Comparison of ENCODE assay signal across 8 cellular contexts in the genomic region with DNA sequence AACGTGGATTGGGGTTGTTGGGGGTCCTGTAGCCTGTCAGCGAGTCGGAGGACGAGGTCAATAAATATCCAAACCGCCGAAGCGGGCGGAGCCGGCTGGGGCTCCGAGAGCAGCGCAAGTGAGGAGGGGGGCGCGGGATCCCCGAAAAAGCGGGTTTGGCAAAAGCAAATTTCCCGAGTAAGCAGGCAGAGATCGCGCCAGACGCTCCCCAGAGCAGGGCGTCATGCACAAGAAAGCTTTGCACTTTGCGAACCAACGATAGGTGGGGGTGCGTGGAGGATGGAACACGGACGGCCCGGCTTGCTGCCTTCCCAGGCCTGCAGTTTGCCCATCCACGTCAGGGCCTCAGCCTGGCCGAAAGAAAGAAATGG. TPM values are rescaled to one million over a fixed set of nuclear protein-coding genes. Genes with fewer than 3 reads are reported as not detected.
A peak's percentile ranks its signal among the peaks of the same experiment; 100 is the strongest.
DNase-seq lines count a peak whose midpoint lies in the region; ATAC-seq and TF ChIP-seq lines count a peak whose summit lies in the region.

No MANE protein-coding gene starts in this region.

- intact Hi-C loops in left cardiac atrium (cut with DNase I): loop anchor here (5.0 kb wide), 1 partner anchor 53 kb away; no protein-coding TSS in a partner anchor
- intact Hi-C loops in psoas muscle (cut with DNase I): loop anchor here (1.0 to 5.0 kb wide), 3 partner anchors 29 to 38 kb away; a partner anchor contains a TSS

- H3K4me1 ChIP-seq in psoas muscle: peaks cover 32% of the 10 kb centered on the region

- no peaks in the 10 kb centered on the region for H3K27me3 ChIP-seq in psoas muscle (ENCODE audit: insufficient read depth in 3 of 3, low read length in 2 of 3)

- WGBS in psoas muscle, 3 donors: 1% methylated on average over 27 to 28 of the region's 28 CpGs

- ATAC-seq in left cardiac atrium (peak in 1 of 2 donors; percentile 0), psoas muscle (peak in 1 of 4 donors; percentile 10), GM18858 (IDR thresholded peaks at IDR 0.05; ENCODE audit: unreplicated experiment) (no peak), HG03135 (IDR thresholded peaks at IDR 0.05; ENCODE audit: unreplicated experiment) (no peak)

- peaks cover 0 to 42% of the 10 kb centered on the region in 2 donors for H3K36me3 ChIP-seq in psoas muscle (ENCODE audit: insufficient read depth in 1 of 2, low read depth in 1 of 2)

- no peak for TF ChIP-seq CTCF in psoas muscle (IDR thresholded peaks at IDR 0.05)

- H3K9me3 ChIP-seq in psoas muscle: no peaks in the 10 kb centered on the region

- H3K4me3 ChIP-seq in psoas muscle: peak overlapping the region; percentile 87

- peak overlapping the region; percentile 95 for H3K27ac ChIP-seq in psoas muscle

- peak; percentile 62 for DNase-seq in NCI-H146 (lab: John Stamatoyannopoulos, UW)
- no peak for DNase-seq in NCI-H146 treated with DMSO at 0.1 percent for 48 hours (lab: John Stamatoyannopoulos, UW; ENCODE audit: unreplicated experiment)
- DNase-seq in MV-4-11 (lab: John Stamatoyannopoulos, UW): peak; percentile 58
- DNase-seq in activated naive CD4-positive, alpha-beta T cell treated with anti-CD3 and anti-CD28 coated beads, Interleukin-2, amount 50 U/mL, for 16 hours: peak; percentile 63
- DNase-seq in left cardiac atrium: peak; percentile 66
- peak in 1 of 2 donors; percentile 79 for DNase-seq in psoas muscle

RNA-seq across cellular contexts. Expression of a gene that starts 0.8 kb away (rescaled TPM):
- total RNA-seq in left cardiac atrium (10 to 100 TPM; 15.6 to 21.1 TPM), psoas muscle (10 to 100 TPM in 1 of 4 donors, 1 to 10 TPM in 3; 9.2 to 14.5 (median 9.4) TPM)
- polyA plus RNA-seq in psoas muscle: 1 to 10 TPM; 7.0 to 9.1 (median 8.7) TPM

RNA-seq across cellular contexts. Expression of a gene that starts 12.5 kb away (rescaled TPM):
- total RNA-seq in left cardiac atrium (100 to 1,000 TPM; 200 to 241 TPM), psoas muscle (100 to 1,000 TPM; 132 to 617 (median 337) TPM)
- polyA plus RNA-seq in psoas muscle: 10 to 100 TPM; 53.0 to 77.7 (median 77.0) TPM

RNA-seq across cellular contexts. Expression of a gene that starts 22.8 kb away (rescaled TPM):
- 10 to 100 TPM; 55.3 to 57.7 TPM for total RNA-seq in left cardiac atrium
- total RNA-seq in psoas muscle: 100 to 1,000 TPM in 1 of 4 donors, 10 to 100 TPM in 3; 50.8 to 104 (median 66.9) TPM
- 10 to 100 TPM; 38.4 to 61.8 (median 48.2) TPM for polyA plus RNA-seq in psoas muscle

RNA-seq across cellular contexts. Expression of a gene that starts 36.6 kb away (rescaled TPM):
- total RNA-seq in left cardiac atrium: under 1 TPM; 0.21 to 0.24 TPM
- total RNA-seq in psoas muscle: not detected
- under 1 TPM in 1 of 3 donors, not detected in 2; 0.01 TPM for polyA plus RNA-seq in psoas muscle

RNA-seq across cellular contexts. Expression of a gene that starts 39.1 kb away (rescaled TPM):
- total RNA-seq in left cardiac atrium (10 to 100 TPM in 1 of 2 donors, 1 to 10 TPM in 1; 9.6 to 10.8 TPM), psoas muscle (10 to 100 TPM in 2 of 4 donors, 1 to 10 TPM in 2; 6.4 to 13.0 (median 9.9) TPM)
- 1 to 10 TPM; 4.6 to 9.5 (median 5.0) TPM for polyA plus RNA-seq in psoas muscle
